In the genomic region with DNA sequence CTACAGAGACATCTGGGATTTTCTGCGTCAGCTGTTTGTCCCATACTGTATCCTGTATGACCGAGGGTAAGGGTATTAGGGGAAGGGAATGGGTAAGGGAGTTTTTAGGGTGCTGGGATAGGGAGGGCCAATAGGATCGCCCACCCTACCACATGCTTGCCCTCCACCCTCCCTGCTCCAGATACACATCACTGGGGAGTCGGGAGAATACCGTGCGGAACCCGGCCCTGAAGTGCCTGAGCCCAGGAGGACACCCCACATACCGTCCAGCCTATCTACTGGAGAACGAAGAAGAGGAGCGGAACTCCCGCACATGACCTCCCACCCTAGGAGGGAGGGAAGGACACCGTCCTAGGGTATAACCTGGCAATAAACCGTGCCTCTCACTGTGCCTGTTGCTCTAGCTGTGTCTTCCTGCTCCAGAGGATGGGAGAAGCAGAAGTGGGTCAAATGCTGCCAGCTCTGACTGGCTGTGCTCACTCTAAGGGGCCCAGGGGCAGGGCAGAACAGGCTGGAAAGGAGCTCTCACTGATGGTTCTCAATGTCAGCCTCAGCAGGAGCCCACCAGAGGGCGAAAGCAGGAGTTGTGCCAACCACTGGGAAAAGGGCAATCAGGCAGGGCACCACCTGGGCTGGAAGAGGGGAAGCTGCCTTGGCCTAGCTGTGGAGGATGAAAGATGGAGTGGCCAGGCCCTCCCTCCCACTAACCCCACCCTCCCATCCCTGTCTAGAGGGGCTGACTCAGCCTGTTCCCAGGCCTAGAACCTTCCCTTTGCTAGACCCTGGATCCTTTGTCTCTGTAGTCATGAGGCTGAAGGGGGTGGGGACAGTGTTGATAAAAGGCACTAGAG, we compare ENCODE assay signal across 8 cellular contexts. TPM values are rescaled to one million over a fixed set of nuclear protein-coding genes. Genes with fewer than 3 reads are reported as not detected.
A peak's percentile ranks its signal among the peaks of the same experiment; 100 is the strongest.
DNase-seq lines count a peak whose midpoint lies in the region; TF ChIP-seq lines count a peak whose summit lies in the region.
"Had no signal": no experiment of that assay in that cellular context is flagged by ENCODE, and none has a peak within 500 bp of the region (broad histone marks: within the 10 kb centered on the region; RNA-seq: fewer than 3 reads in every experiment).

No MANE protein-coding gene starts in this region.

- H3K9me3 ChIP-seq in Karpas-422 (ENCODE audit: low read length): no peaks in the 10 kb centered on the region
- H3K9me3 ChIP-seq in CD4-positive, alpha-beta memory T cell (ENCODE audit: control insufficient read depth in 1 of 2, low read length in 2 of 2): no peaks in the 10 kb centered on the region

- no peak overlapping the region for H3K4me3 ChIP-seq in AG09309 (ENCODE audit: control insufficient read depth, low read depth, low read length)
- H3K4me3 ChIP-seq in Karpas-422 (ENCODE audit: low read length): no peak overlapping the region
- no peak overlapping the region for H3K4me3 ChIP-seq in choroid plexus epithelial cell (ENCODE audit: low read depth, low read length)
- no peak overlapping the region for H3K4me3 ChIP-seq in CD4-positive, alpha-beta memory T cell (ENCODE audit: low read length in 2 of 2)

- H3K9me3 Mint-ChIP-seq in CD4-positive, alpha-beta memory T cell: peaks cover 0 to 3% (median 0%) of the 10 kb centered on the region in 8 donors

- DNase-seq in AG09309 (ENCODE audit: low read depth) (no peak), Karpas-422 (peak; percentile 60), choroid plexus epithelial cell (ENCODE audit: low read depth) (peak; percentile 50), NCI-H146 treated with DMSO at 0.1 percent for 48 hours (lab: John Stamatoyannopoulos, UW; ENCODE audit: unreplicated experiment) (no peak), iPS-NIHi11 (ENCODE audit: low spot score) (no peak)
- DNase-seq in CD4-positive, alpha-beta memory T cell: no peak
- DNase-seq: activated naive CD4-positive, alpha-beta T cell treated with anti-CD3 and anti-CD28 coated beads, Interleukin-2, amount 50 U/mL, for 16 hours had no signal

- peak overlapping the region in 1 of 7 donors; percentile 47 for H3K27ac Mint-ChIP-seq in CD4-positive, alpha-beta memory T cell

- no peaks in the 10 kb centered on the region for H3K9me2 ChIP-seq in Karpas-422 (replicated peaks; ENCODE audit: insufficient read depth, low read length)

- no peak overlapping the region for H3K27ac ChIP-seq in Karpas-422 (ENCODE audit: low read length)
- H3K27ac ChIP-seq in CD4-positive, alpha-beta memory T cell (ENCODE audit: low read depth, low read length): no peak overlapping the region

- peaks cover 14 to 32% (median 23%) of the 10 kb centered on the region in 4 donors for H3K4me1 Mint-ChIP-seq in CD4-positive, alpha-beta memory T cell

- peaks cover 18 to 32% of the 10 kb centered on the region in 2 donors for H3K36me3 Mint-ChIP-seq in CD4-positive, alpha-beta memory T cell

- no peak overlapping the region for H2AFZ ChIP-seq in Karpas-422 (ENCODE audit: low read length)

- intact Hi-C loops in CD4-positive, alpha-beta memory T cell (cut with micrococcal nuclease): no loop called here

- no peak overlapping the region for H3K4me2 ChIP-seq in Karpas-422 (ENCODE audit: low read depth, low read length, poor library complexity, severe bottlenecking)

- H3K4me3 Mint-ChIP-seq in CD4-positive, alpha-beta memory T cell: no peak overlapping the region

- H4K20me1 ChIP-seq in Karpas-422 (ENCODE audit: insufficient read depth, low read depth, low read length): no peaks in the 10 kb centered on the region

- CTCF ChIA-PET in CD4-positive, alpha-beta memory T cell (lab: Charles Lee; ENCODE audit: partially characterized antibody): interaction anchor here (0.9 to 16.3 kb wide), 6 partner anchors 9 to 60 kb away, joined by 3 to 381 read pairs (median 8); a partner anchor contains a TSS

- H3K9ac ChIP-seq in Karpas-422 (ENCODE audit: low read length): no peak overlapping the region

- peak; percentile 10 for TF ChIP-seq CTCF in AG09309 (IDR thresholded peaks at IDR 0.05; ENCODE audit: control insufficient read depth, insufficient read depth, low read depth, low read length, missing control alignments)
- peak; percentile 34 for TF ChIP-seq CTCF in choroid plexus epithelial cell (conservative IDR thresholded peaks at IDR 0.05; ENCODE audit: low read depth, low read length)

- H3K36me3 ChIP-seq in Karpas-422 (ENCODE audit: insufficient read depth, low read length): peaks cover 6% of the 10 kb centered on the region
- peaks cover 25% of the 10 kb centered on the region for H3K36me3 ChIP-seq in CD4-positive, alpha-beta memory T cell (ENCODE audit: insufficient read depth, low read length)

- POLR2A ChIA-PET in CD4-positive, alpha-beta memory T cell (lab: Charles Lee; ENCODE audit: partially characterized antibody): interaction anchor here (0.6 to 38.9 kb wide), 6 partner anchors 9 to 180 kb away, joined by 3 to 1543 read pairs (median 8); a partner anchor contains a TSS

- no peaks in the 10 kb centered on the region for H3K79me2 ChIP-seq in Karpas-422 (ENCODE audit: low read length)

- no peaks in the 10 kb centered on the region for H3K27me3 ChIP-seq in Karpas-422 (ENCODE audit: low read length)
- H3K27me3 ChIP-seq in CD4-positive, alpha-beta memory T cell (ENCODE audit: insufficient read depth, low read length): no peaks in the 10 kb centered on the region

- H3K4me1 ChIP-seq in Karpas-422 (ENCODE audit: low read length): peaks cover 24% of the 10 kb centered on the region
- peaks cover 24% of the 10 kb centered on the region for H3K4me1 ChIP-seq in CD4-positive, alpha-beta memory T cell (ENCODE audit: insufficient read depth, low read length)

- H3K27me3 Mint-ChIP-seq in CD4-positive, alpha-beta memory T cell: no peaks in the 10 kb centered on the region

RNA-seq across cellular contexts. Expression of a gene that starts 0.4 kb away (rescaled TPM):
- total RNA-seq in Karpas-422 (2014; rRNA removed; shearing (Covaris generic); ENCODE audit: low replicate concordance): 2.6 TPM in 1 of 2 replicates, not detected in the other
- 1 to 10 TPM; 1.1 to 3.1 TPM for total RNA-seq in CD4-positive, alpha-beta memory T cell
- not detected for polyA plus RNA-seq in CD4-positive, alpha-beta memory T cell
- total RNA-seq: temporal lobe had no signal

RNA-seq across cellular contexts. Expression of a gene that starts 9.7 kb away (rescaled TPM):
- total RNA-seq in Karpas-422 (2014; rRNA removed; shearing (Covaris generic); ENCODE audit: low replicate concordance): 17.1 and 31.0 TPM in 2 replicates
- 10 to 100 TPM; 86.3 to 92.7 TPM for total RNA-seq in CD4-positive, alpha-beta memory T cell
- 10 to 100 TPM in 1 of 2 donors, 1 to 10 TPM in 1; 3.4 to 11.6 TPM for polyA plus RNA-seq in CD4-positive, alpha-beta memory T cell

RNA-seq across cellular contexts. Expression of a gene that starts 9.8 kb away (rescaled TPM):
- 48.7 and 57.3 TPM in 2 replicates for total RNA-seq in Karpas-422 (2014; rRNA removed; shearing (Covaris generic); ENCODE audit: low replicate concordance)
- 10 to 100 TPM; 52.4 to 56.6 TPM for total RNA-seq in CD4-positive, alpha-beta memory T cell
- 10 to 100 TPM; 48.9 to 75.9 TPM for polyA plus RNA-seq in CD4-positive, alpha-beta memory T cell

RNA-seq across cellular contexts. Expression of a gene that starts 18.5 kb away (rescaled TPM):
- 110 and 225 TPM in 2 replicates for total RNA-seq in Karpas-422 (2014; rRNA removed; shearing (Covaris generic); ENCODE audit: low replicate concordance)
- total RNA-seq in CD4-positive, alpha-beta memory T cell: 10 to 100 TPM; 12.2 to 13.0 TPM
- polyA plus RNA-seq in CD4-positive, alpha-beta memory T cell: 10 to 100 TPM; 50.2 to 67.9 TPM

RNA-seq across cellular contexts. Expression of a gene that starts 22.4 kb away (rescaled TPM):
- total RNA-seq in Karpas-422 (2014; rRNA removed; shearing (Covaris generic); ENCODE audit: low replicate concordance): 27.8 and 35.3 TPM in 2 replicates
- total RNA-seq in CD4-positive, alpha-beta memory T cell: 10 to 100 TPM; 78.4 to 81.7 TPM
- 10 to 100 TPM; 36.4 to 44.5 TPM for polyA plus RNA-seq in CD4-positive, alpha-beta memory T cell

Comparison
In these comparisons a context has a peak if more than half of its experiments do, and no peak if none do; other contexts are left out.
1. DNase-seq: peak in Karpas-422 (single experiment) and choroid plexus epithelial cell (single experiment); none in AG09309 (single experiment), CD4-positive, alpha-beta memory T cell (0 of 5), NCI-H146 treated with DMSO at 0.1 percent for 48 hours (single experiment) and iPS-NIHi11 (single experiment).